21 cellular contexts compared by ENCODE assay signal in genomic region chr9:114813717-114814418, GRCh38. TPM values are rescaled to one million over a fixed set of nuclear protein-coding genes. Genes with fewer than 3 reads are reported as not detected.
DNase-seq lines count a peak whose midpoint lies in the region; ATAC-seq and TF ChIP-seq lines count a peak whose summit lies in the region.
"Had no signal": no experiment of that assay in that cellular context is flagged by ENCODE, and none has a peak within 500 bp of the region (broad histone marks: within the 10 kb centered on the region; RNA-seq: fewer than 3 reads in every experiment).

No MANE protein-coding gene starts in this region.

- no peak overlapping the region for H3K27ac ChIP-seq in WERI-Rb-1
- H3K27ac ChIP-seq: 22Rv1, KMS-11, PC-9 had no signal

- H3K9me3 Mint-ChIP-seq in activated CD4-positive, alpha-beta T cell treated with anti-CD3 and anti-CD28 coated beads for 36 hours (ENCODE audit: low read depth), result no peaks in the 10 kb centered on the region
- H3K9me3 Mint-ChIP-seq in activated naive CD8-positive, alpha-beta T cell (ENCODE audit: low read depth), result no peaks in the 10 kb centered on the region
- no peaks in the 10 kb centered on the region for H3K9me3 Mint-ChIP-seq in activated naive CD8-positive, alpha-beta T cell treated with anti-CD3 and anti-CD28 coated beads, Interleukin-2, amount 50 U/mL, for 24 hours

- H3K4me1 Mint-ChIP-seq in activated CD4-positive, alpha-beta T cell treated with anti-CD3 and anti-CD28 coated beads for 36 hours, result peaks cover 21% of the 10 kb centered on the region
- H3K4me1 Mint-ChIP-seq in activated naive CD8-positive, alpha-beta T cell (ENCODE audit: low read depth), result peaks cover 8% of the 10 kb centered on the region
- peaks cover 25% of the 10 kb centered on the region for H3K4me1 Mint-ChIP-seq in activated naive CD8-positive, alpha-beta T cell treated with anti-CD3 and anti-CD28 coated beads, Interleukin-2, amount 50 U/mL, for 24 hours

- H3K27me3 ChIP-seq in WERI-Rb-1 (ENCODE audit: insufficient read depth, low read depth, severe bottlenecking), result no peaks in the 10 kb centered on the region
- H3K27me3 ChIP-seq: BE2C had no signal

- CTCF ChIA-PET in activated CD4-positive, alpha-beta T cell treated with anti-CD3 and anti-CD28 coated beads for 36 hours (lab: Charles Lee), result interaction anchor here (1.3 kb wide), 1 partner anchor 14 kb away, joined by 3 read pairs; no protein-coding TSS in a partner anchor

- no peak overlapping the region for H3K4me3 ChIP-seq in WERI-Rb-1 (ENCODE audit: low read depth, low read length)
- H3K4me3 ChIP-seq: HAP-1, PC-9 had no signal

- POLR2A ChIA-PET in activated CD4-positive, alpha-beta T cell treated with anti-CD3 and anti-CD28 coated beads for 36 hours (lab: Charles Lee), result no interaction called here

- no peak overlapping the region for H3K4me3 Mint-ChIP-seq in activated CD4-positive, alpha-beta T cell treated with anti-CD3 and anti-CD28 coated beads for 36 hours
- no peak overlapping the region for H3K4me3 Mint-ChIP-seq in activated naive CD8-positive, alpha-beta T cell
- no peak overlapping the region for H3K4me3 Mint-ChIP-seq in activated naive CD8-positive, alpha-beta T cell treated with anti-CD3 and anti-CD28 coated beads, Interleukin-2, amount 50 U/mL, for 24 hours
- H3K4me3 Mint-ChIP-seq: CD4-positive, alpha-beta T cell had no signal

- TF ChIP-seq CTCF in WERI-Rb-1 (IDR thresholded peaks at IDR 0.05; ENCODE audit: low read depth, low read length), result no peak

- no peaks in the 10 kb centered on the region for H3K36me3 ChIP-seq in WERI-Rb-1
- H3K36me3 ChIP-seq: BE2C, HAP-1 had no signal

- H3K9me3 ChIP-seq in WERI-Rb-1 (ENCODE audit: severe bottlenecking), result no peaks in the 10 kb centered on the region
- H3K9me3 ChIP-seq: BE2C, HAP-1 had no signal

- intact Hi-C loops in activated CD4-positive, alpha-beta T cell treated with anti-CD3 and anti-CD28 coated beads for 36 hours (cut with DNase I, micrococcal nuclease), result no loop called here

- peak; percentile 76 for ATAC-seq in activated CD4-positive, alpha-beta T cell treated with anti-CD3 and anti-CD28 coated beads for 36 hours
- no peak for ATAC-seq in activated naive CD8-positive, alpha-beta T cell treated with anti-CD3 and anti-CD28 coated beads, Interleukin-2, amount 50 U/mL, for 24 hours
- ATAC-seq in GM21367 (IDR thresholded peaks at IDR 0.05; ENCODE audit: unreplicated experiment) (no peak), GM19397 (IDR thresholded peaks at IDR 0.05; ENCODE audit: unreplicated experiment) (no peak)
- ATAC-seq: HepG2 had no signal

- H3K36me3 Mint-ChIP-seq in activated CD4-positive, alpha-beta T cell treated with anti-CD3 and anti-CD28 coated beads for 36 hours (ENCODE audit: low read depth), result no peaks in the 10 kb centered on the region
- H3K36me3 Mint-ChIP-seq in activated naive CD8-positive, alpha-beta T cell, result peaks cover 5% of the 10 kb centered on the region
- no peaks in the 10 kb centered on the region for H3K36me3 Mint-ChIP-seq in activated naive CD8-positive, alpha-beta T cell treated with anti-CD3 and anti-CD28 coated beads, Interleukin-2, amount 50 U/mL, for 24 hours (ENCODE audit: low read depth)

- H3K27ac Mint-ChIP-seq in activated CD4-positive, alpha-beta T cell treated with anti-CD3 and anti-CD28 coated beads for 36 hours, result peak overlapping the region; percentile 10
- H3K27ac Mint-ChIP-seq in activated naive CD8-positive, alpha-beta T cell, result peak overlapping the region; percentile 4
- H3K27ac Mint-ChIP-seq in activated naive CD8-positive, alpha-beta T cell treated with anti-CD3 and anti-CD28 coated beads, Interleukin-2, amount 50 U/mL, for 24 hours, result no peak overlapping the region
- H3K27ac Mint-ChIP-seq: CD4-positive, alpha-beta T cell had no signal

- peak; percentile 18 for DNase-seq in activated CD4-positive, alpha-beta T cell treated with anti-CD3 and anti-CD28 coated beads for 36 hours
- DNase-seq in activated CD4-positive, alpha-beta T cell treated with anti-CD3 and anti-CD28 coated beads for 1 hour, result no peak
- DNase-seq in activated naive CD8-positive, alpha-beta T cell treated with anti-CD3 and anti-CD28 coated beads, Interleukin-2, amount 50 U/mL, for 24 hours, result no peak
- DNase-seq in iris pigment epithelial cell (ENCODE audit: low read depth), result peak; percentile 24
- DNase-seq in WERI-Rb-1, result no peak
- DNase-seq: BE2C; Calu3; CD4-positive, alpha-beta T cell; DMS53; NCI-H1092 treated with DMSO at 0.1 percent for 48 hours; NCI-H1694; NCI-H510A treated with DMSO at 0.1 percent for 48 hours; NCI-H82; PC-9 had no signal

- no peaks in the 10 kb centered on the region for H3K27me3 Mint-ChIP-seq in activated CD4-positive, alpha-beta T cell treated with anti-CD3 and anti-CD28 coated beads for 36 hours
- H3K27me3 Mint-ChIP-seq in activated naive CD8-positive, alpha-beta T cell, result no peaks in the 10 kb centered on the region
- H3K27me3 Mint-ChIP-seq in activated naive CD8-positive, alpha-beta T cell treated with anti-CD3 and anti-CD28 coated beads, Interleukin-2, amount 50 U/mL, for 24 hours, result no peaks in the 10 kb centered on the region
- H3K27me3 Mint-ChIP-seq: CD4-positive, alpha-beta T cell had no signal

RNA-seq across cellular contexts. Expression of gene TNFSF15, which starts 8.0 kb away (rescaled TPM):
- total RNA-seq in activated CD4-positive, alpha-beta T cell treated with anti-CD3 and anti-CD28 coated beads for 36 hours, result under 1 TPM; 0.47 to 0.50 TPM
- total RNA-seq: CD4-positive, alpha-beta T cell had no signal

Comparison
In these comparisons a context has a peak if more than half of its experiments do, and no peak if none do; other contexts are left out.
1. DNase-seq: peak in activated CD4-positive, alpha-beta T cell treated with anti-CD3 and anti-CD28 coated beads for 36 hours (single experiment) and iris pigment epithelial cell (single experiment); none in activated CD4-positive, alpha-beta T cell treated with anti-CD3 and anti-CD28 coated beads for 1 hour (single experiment), activated naive CD8-positive, alpha-beta T cell treated with anti-CD3 and anti-CD28 coated beads, Interleukin-2, amount 50 U/mL, for 24 hours (single experiment) and WERI-Rb-1 (single experiment).